11 cellular contexts compared by ENCODE assay signal in the genomic region with DNA sequence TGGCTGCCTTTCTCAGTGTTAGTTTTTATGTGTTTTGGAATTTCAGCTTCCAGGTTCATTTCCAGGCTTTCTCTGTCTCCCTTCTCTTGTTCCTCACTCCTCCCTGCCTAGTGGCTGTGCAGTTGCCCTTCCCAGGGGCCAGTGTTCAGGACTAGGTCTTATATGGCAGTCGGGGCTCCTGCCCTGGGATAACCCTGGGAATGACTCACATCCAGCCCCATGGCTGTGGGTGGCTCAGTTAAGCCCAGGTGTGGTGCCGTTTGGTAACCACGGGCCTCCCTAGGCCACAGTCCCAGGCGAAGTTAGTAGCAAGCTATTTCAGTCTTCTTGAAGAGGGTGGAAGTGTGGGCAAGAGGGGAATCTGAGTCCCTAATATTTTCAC. TPM values are rescaled to one million over a fixed set of nuclear protein-coding genes. Genes with fewer than 3 reads are reported as not detected.
A peak's percentile ranks its signal among the peaks of the same experiment; 100 is the strongest.
DNase-seq lines count a peak whose midpoint lies in the region; ATAC-seq and TF ChIP-seq lines count a peak whose summit lies in the region.
"Had no signal": no experiment of that assay in that cellular context is flagged by ENCODE, and none has a peak within 500 bp of the region (broad histone marks: within the 10 kb centered on the region; RNA-seq: fewer than 3 reads in every experiment).

No MANE protein-coding gene starts in this region.

- intact Hi-C loops in upper lobe of right lung (cut with DNase I): loop anchor here (5.0 kb wide), 1 partner anchor 260 kb away; no protein-coding TSS in a partner anchor

- DNase-seq in stimulated activated CD4-positive, alpha-beta T cell treated with anti-CD3 and anti-CD28 coated beads, Interleukin-15, amount 100 ng/mL, for 24 hours: peak; percentile 60
- DNase-seq in stimulated activated CD4-positive, alpha-beta T cell treated with anti-CD3 and anti-CD28 coated beads, Interleukin-12 subunit alpha, Interleukin-12 subunit beta, amount 100 ng/mL, for 4 hours: no peak
- DNase-seq in WERI-Rb-1: peak; percentile 33
- peak; percentile 82 for DNase-seq in islet precursor cell
- DNase-seq in upper lobe of right lung: no peak
- DNase-seq in SIG-M5 (lab: John Stamatoyannopoulos, UW): no peak
- no peak for DNase-seq in NCI-H146 (lab: John Stamatoyannopoulos, UW)
- DNase-seq: foreskin melanocyte, NCI-H510A, T-helper 9 cell had no signal

- H3K27ac ChIP-seq in WERI-Rb-1 (no peak overlapping the region), upper lobe of right lung (no peak overlapping the region)

- peaks cover 15% of the 10 kb centered on the region for H3K4me1 ChIP-seq in upper lobe of right lung

- no peaks in the 10 kb centered on the region for H3K9me3 ChIP-seq in WERI-Rb-1 (ENCODE audit: severe bottlenecking)
- no peaks in the 10 kb centered on the region for H3K9me3 ChIP-seq in upper lobe of right lung

- no peaks in the 10 kb centered on the region for H3K36me3 ChIP-seq in WERI-Rb-1
- no peaks in the 10 kb centered on the region for H3K36me3 ChIP-seq in upper lobe of right lung

- H3K4me3 ChIP-seq in WERI-Rb-1 (ENCODE audit: low read depth, low read length) (no peak overlapping the region), upper lobe of right lung (no peak overlapping the region)

- H3K27me3 ChIP-seq in WERI-Rb-1 (ENCODE audit: insufficient read depth, low read depth, severe bottlenecking) (peaks cover 2% of the 10 kb centered on the region), upper lobe of right lung (no peaks in the 10 kb centered on the region)

- TF ChIP-seq CTCF in WERI-Rb-1 (IDR thresholded peaks at IDR 0.05; ENCODE audit: low read depth, low read length): no peak
- TF ChIP-seq CTCF in upper lobe of right lung (IDR thresholded peaks at IDR 0.05): no peak

- peak; percentile 5 for ATAC-seq in upper lobe of right lung
- no peak for ATAC-seq in GM21360 (IDR thresholded peaks at IDR 0.05; ENCODE audit: unreplicated experiment)

RNA-seq across cellular contexts. Expression of a gene that starts 57.4 kb away (rescaled TPM):
- total RNA-seq in upper lobe of right lung: 102 TPM

Comparison
In these comparisons a context has a peak if more than half of its experiments do, and no peak if none do; other contexts are left out.
1. DNase-seq: peak in stimulated activated CD4-positive, alpha-beta T cell treated with anti-CD3 and anti-CD28 coated beads, Interleukin-15, amount 100 ng/mL, for 24 hours (single experiment), WERI-Rb-1 (single experiment) and islet precursor cell (single experiment); none in stimulated activated CD4-positive, alpha-beta T cell treated with anti-CD3 and anti-CD28 coated beads, Interleukin-12 subunit alpha, Interleukin-12 subunit beta, amount 100 ng/mL, for 4 hours (single experiment), upper lobe of right lung (single experiment), SIG-M5 (single experiment) and NCI-H146 (single experiment).